ENCODE assay signal across 18 cellular contexts in the genomic region with DNA sequence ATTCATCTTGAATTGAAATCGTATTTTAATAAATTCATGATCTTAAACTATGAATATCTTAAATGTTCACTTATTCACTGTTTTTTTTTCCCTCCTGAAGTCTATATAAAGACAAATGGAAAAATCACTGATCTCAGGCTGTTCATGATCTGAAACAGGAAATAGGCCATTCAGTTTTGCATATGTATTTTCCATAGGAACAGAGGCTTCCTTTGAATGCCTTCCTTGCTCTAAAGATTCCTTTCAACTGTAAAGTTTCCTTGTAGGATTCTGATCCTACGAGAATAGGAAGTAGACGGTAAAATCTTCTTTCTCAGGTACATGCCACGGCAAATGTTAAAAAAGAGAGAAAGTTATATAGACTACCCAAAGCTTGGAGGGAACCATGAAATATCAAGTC.
"Had no signal": no experiment of that assay in that cellular context is flagged by ENCODE, and none has a peak within 500 bp of the region (broad histone marks: within the 10 kb centered on the region; RNA-seq: fewer than 3 reads in every experiment).

No MANE protein-coding gene starts in this region.

- H3K4me1 Mint-ChIP-seq: naive thymus-derived CD8-positive, alpha-beta T cell had no signal

- H3K4me3 Mint-ChIP-seq: naive thymus-derived CD8-positive, alpha-beta T cell had no signal

- H3K36me3 ChIP-seq: heart right ventricle, right atrium auricular region, stomach, thoracic aorta had no signal

- FAIRE-seq: small intestine had no signal

- ATAC-seq: heart right ventricle; left lobe of liver; mucosa of descending colon; naive thymus-derived CD8-positive, alpha-beta T cell had no signal

- H3K4me3 ChIP-seq: dorsolateral prefrontal cortex, heart right ventricle, mucosa of descending colon, right atrium auricular region, stomach, thoracic aorta had no signal

- H3K27ac ChIP-seq: dorsolateral prefrontal cortex, heart right ventricle, stomach, thoracic aorta had no signal

- H3K27ac Mint-ChIP-seq: naive thymus-derived CD8-positive, alpha-beta T cell had no signal

- H3K27me3 ChIP-seq: dorsolateral prefrontal cortex, heart right ventricle, right atrium auricular region, stomach had no signal

- H3K9me3 Mint-ChIP-seq: naive thymus-derived CD8-positive, alpha-beta T cell had no signal

- H3K4me1 ChIP-seq: right atrium auricular region, stomach had no signal

- H3K9me3 ChIP-seq: heart right ventricle, mucosa of descending colon, right atrium auricular region, stomach, thoracic aorta had no signal

- H3K36me3 Mint-ChIP-seq: naive thymus-derived CD8-positive, alpha-beta T cell had no signal

- DNase-seq: cortex of kidney; dorsolateral prefrontal cortex; effector CD8-positive, alpha-beta T cell; heart right ventricle; islet precursor cell; mammary epithelial cell; mucosa of descending colon; naive thymus-derived CD8-positive, alpha-beta T cell; posterior cingulate gyrus; small intestine; stimulated activated CD4-positive, alpha-beta T cell treated with anti-CD3 and anti-CD28 coated beads, Interleukin-12 subunit alpha, Interleukin-12 subunit beta, amount 100 ng/mL, for 4 hours; stimulated activated naive CD4-positive, alpha-beta T cell; stomach; substantia nigra; trophoblast cell had no signal
